32 cellular contexts compared by ENCODE assay signal in the genomic region with DNA sequence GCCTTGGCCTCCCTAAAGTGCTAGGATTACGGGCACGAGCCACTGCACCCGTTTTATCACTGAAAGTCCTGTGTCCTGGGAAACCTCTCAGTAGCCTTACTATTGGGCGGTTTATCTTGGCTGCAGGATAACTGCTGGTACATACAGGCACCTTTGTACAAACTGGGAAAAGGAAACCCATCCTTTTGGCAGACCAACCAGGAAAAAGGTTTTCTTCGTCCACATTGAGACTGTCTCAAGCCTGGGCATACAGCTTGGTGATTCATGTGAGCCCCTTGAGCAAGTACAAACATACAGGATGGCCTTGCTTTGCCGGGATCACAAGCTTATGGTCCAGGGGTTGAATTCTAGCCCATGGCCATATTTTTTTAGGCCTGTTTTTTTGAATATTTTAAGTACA.
"Had no signal": no experiment of that assay in that cellular context is flagged by ENCODE, and none has a peak within 500 bp of the region (broad histone marks: within the 10 kb centered on the region; RNA-seq: fewer than 3 reads in every experiment).

No MANE protein-coding gene starts in this region.

- H3K4me3 Mint-ChIP-seq: activated B cell treated with CpG ODN at 0.5 μM for 24 hours; activated CD4-positive, alpha-beta memory T cell treated with anti-CD3 and anti-CD28 coated beads, Interleukin-2, amount 10 ng/mL, durations not matched to agents 7 days and 5 days; activated CD8-positive, alpha-beta memory T cell treated with anti-CD3 and anti-CD28 coated beads, Interleukin-2, amount 10 ng/mL, durations not matched to agents 7 days and 5 days; activated naive CD4-positive, alpha-beta T cell treated with anti-CD3 and anti-CD28 coated beads, Interleukin-2, amount 10 ng/mL, durations not matched to agents 7 days and 5 days; activated naive CD8-positive, alpha-beta T cell; activated naive CD8-positive, alpha-beta T cell treated with anti-CD3 and anti-CD28 coated beads, Interleukin-2, amount 50 U/mL, for 24 hours; T-helper 17 cell had no signal

- DNase-seq: activated B cell treated with CpG ODN at 0.5 μM for 24 hours; activated CD4-positive, alpha-beta memory T cell treated with anti-CD3 and anti-CD28 coated beads, Interleukin-2, amount 10 ng/mL, durations not matched to agents 7 days and 5 days; activated CD4-positive, alpha-beta T cell treated with anti-CD3 and anti-CD28 coated beads for 48 hours; activated CD4-positive, CD25-positive, alpha-beta regulatory T cell treated with anti-CD3 and anti-CD28 coated beads, Interleukin-2, amount 50 U/mL, for 72 hours; activated CD8-positive, alpha-beta memory T cell treated with anti-CD3 and anti-CD28 coated beads for 24 hours; activated CD8-positive, alpha-beta memory T cell treated with anti-CD3 and anti-CD28 coated beads, Interleukin-2, amount 10 ng/mL, durations not matched to agents 7 days and 5 days; activated CD8-positive, alpha-beta memory T cell treated with anti-CD3 and anti-CD28 coated beads, Interleukin-2, amount 50 U/mL, for 48 hours; activated effector memory CD4-positive, alpha-beta T cell treated with Interleukin-2 at 50 U/mL for 16 hours; activated naive CD4-positive, alpha-beta T cell treated with anti-CD3 and anti-CD28 coated beads, Interleukin-2, amount 10 ng/mL, durations not matched to agents 7 days and 5 days; activated naive CD8-positive, alpha-beta T cell treated with anti-CD3 and anti-CD28 coated beads, Interleukin-2, amount 50 U/mL, for 24 hours; activated T-cell treated with anti-CD3 and anti-CD28 coated beads, Interleukin-2, amount 50 U/mL, for 48 hours; aorta; brain microvascular endothelial cell; cerebellar nuclear complex; NCI-H1105; NCI-H1417 treated with DMSO at 0.1 percent for 48 hours; NCI-H1930; NCI-H345; NCI-H524 treated with DMSO at 0.1 percent for 48 hours; NCI-H748 treated with DMSO at 0.1 percent for 48 hours; NK-92 treated with Interleukin-12 subunit alpha and Interleukin-12 subunit beta, amount 100 ng/mL, for 24 hours; PC-3; Peyer's patch; RPMI8226; SHP77 treated with DMSO at 0.1 percent for 48 hours; SK-N-SH; T-helper 17 cell; T-helper 9 cell had no signal

- H3K36me3 ChIP-seq: brain microvascular endothelial cell, Peyer's patch, SJSA1 had no signal

- H3K9me3 Mint-ChIP-seq: activated B cell treated with CpG ODN at 0.5 μM for 24 hours; activated CD4-positive, alpha-beta memory T cell treated with anti-CD3 and anti-CD28 coated beads, Interleukin-2, amount 10 ng/mL, durations not matched to agents 7 days and 5 days; activated naive CD4-positive, alpha-beta T cell treated with anti-CD3 and anti-CD28 coated beads, Interleukin-2, amount 10 ng/mL, durations not matched to agents 7 days and 5 days; activated naive CD8-positive, alpha-beta T cell treated with anti-CD3 and anti-CD28 coated beads, Interleukin-2, amount 50 U/mL, for 24 hours had no signal

- H3K4me2 ChIP-seq: KMS-11, SK-N-SH had no signal

- H3K4me1 ChIP-seq: Peyer's patch, SJSA1 had no signal

- H3K27ac ChIP-seq: brain microvascular endothelial cell, KMS-11, Peyer's patch, SJSA1, VCaP had no signal

- H3K36me3 Mint-ChIP-seq: activated CD8-positive, alpha-beta memory T cell treated with anti-CD3 and anti-CD28 coated beads, Interleukin-2, amount 10 ng/mL, durations not matched to agents 7 days and 5 days; activated naive CD4-positive, alpha-beta T cell treated with anti-CD3 and anti-CD28 coated beads, Interleukin-2, amount 10 ng/mL, durations not matched to agents 7 days and 5 days; activated naive CD8-positive, alpha-beta T cell had no signal

- H3K27me3 Mint-ChIP-seq: activated B cell treated with CpG ODN at 0.5 μM for 24 hours; activated naive CD8-positive, alpha-beta T cell had no signal

- H3K4me3 ChIP-seq: Peyer's patch, SJSA1 had no signal

- H3K27ac Mint-ChIP-seq: activated B cell treated with CpG ODN at 0.5 μM for 24 hours; activated CD4-positive, alpha-beta memory T cell treated with anti-CD3 and anti-CD28 coated beads, Interleukin-2, amount 10 ng/mL, durations not matched to agents 7 days and 5 days; activated CD8-positive, alpha-beta memory T cell treated with anti-CD3 and anti-CD28 coated beads, Interleukin-2, amount 10 ng/mL, durations not matched to agents 7 days and 5 days; activated naive CD4-positive, alpha-beta T cell treated with anti-CD3 and anti-CD28 coated beads, Interleukin-2, amount 10 ng/mL, durations not matched to agents 7 days and 5 days; activated naive CD8-positive, alpha-beta T cell; activated naive CD8-positive, alpha-beta T cell treated with anti-CD3 and anti-CD28 coated beads, Interleukin-2, amount 50 U/mL, for 24 hours; T-helper 17 cell had no signal

- H3K4me1 Mint-ChIP-seq: activated B cell treated with CpG ODN at 0.5 μM for 24 hours; activated naive CD4-positive, alpha-beta T cell treated with anti-CD3 and anti-CD28 coated beads, Interleukin-2, amount 10 ng/mL, durations not matched to agents 7 days and 5 days; activated naive CD8-positive, alpha-beta T cell treated with anti-CD3 and anti-CD28 coated beads, Interleukin-2, amount 50 U/mL, for 24 hours had no signal

- H3K27me3 ChIP-seq: brain microvascular endothelial cell, Peyer's patch, SJSA1 had no signal

- H3K9ac ChIP-seq: KMS-11, SK-N-SH had no signal

- H3K9me3 ChIP-seq: Peyer's patch, SJSA1, SK-N-SH had no signal

- ATAC-seq: activated CD8-positive, alpha-beta memory T cell treated with anti-CD3 and anti-CD28 coated beads, Interleukin-2, amount 10 ng/mL, durations not matched to agents 7 days and 5 days; activated naive CD8-positive, alpha-beta T cell treated with anti-CD3 and anti-CD28 coated beads, Interleukin-2, amount 50 U/mL, for 24 hours; PC-3; T-helper 17 cell had no signal
